ENCODE assay signal across 21 cellular contexts in the genomic region with DNA sequence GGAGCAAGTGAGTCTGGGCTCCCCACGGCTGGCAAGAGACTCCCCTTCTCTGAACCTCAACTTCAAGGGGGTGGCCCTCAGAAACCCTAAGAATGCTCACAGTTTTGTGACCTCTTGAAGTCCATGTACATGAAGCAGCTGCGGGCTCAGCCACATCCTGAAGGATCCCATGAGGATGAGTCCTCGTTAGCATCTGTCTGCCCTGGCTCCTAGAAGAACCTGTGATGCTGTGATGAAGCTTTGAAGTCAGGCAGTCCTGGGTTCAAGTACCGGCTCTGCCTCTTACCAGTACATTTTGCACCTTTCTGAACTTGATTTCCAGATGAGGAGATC. TPM values are rescaled to one million over a fixed set of nuclear protein-coding genes. Genes with fewer than 3 reads are reported as not detected.
A peak's percentile ranks its signal among the peaks of the same experiment; 100 is the strongest.
DNase-seq lines count a peak whose midpoint lies in the region; ATAC-seq, FAIRE-seq and TF ChIP-seq lines count a peak whose summit lies in the region.
"Had no signal": no experiment of that assay in that cellular context is flagged by ENCODE, and none has a peak within 500 bp of the region (broad histone marks: within the 10 kb centered on the region; RNA-seq: fewer than 3 reads in every experiment).

No MANE protein-coding gene starts in this region.

- peak overlapping the region; percentile 90 to 98 for H3K27ac ChIP-seq in A549
- H3K27ac ChIP-seq in Karpas-422 (ENCODE audit: low read length), result no peak overlapping the region
- peak overlapping the region; percentile 30 for H3K27ac ChIP-seq in duodenal mucosa (ENCODE audit: low read depth, low read length)
- no peak overlapping the region for H3K27ac ChIP-seq in caudate nucleus (ENCODE audit: low read depth, low read length)
- H3K27ac ChIP-seq: sigmoid colon had no signal

- H3K4me2 ChIP-seq in A549, result no peak overlapping the region
- H3K4me2 ChIP-seq in Karpas-422 (ENCODE audit: low read depth, low read length, poor library complexity, severe bottlenecking), result peak overlapping the region; percentile 56

- H3K9me3 ChIP-seq in A549 (no peaks in the 10 kb centered on the region), Karpas-422 (ENCODE audit: low read length) (no peaks in the 10 kb centered on the region), duodenal mucosa (ENCODE audit: control insufficient read depth in 1 of 2, low read length in 2 of 2) (no peaks in the 10 kb centered on the region)
- H3K9me3 ChIP-seq: mucosa of descending colon, sigmoid colon had no signal

- TF ChIP-seq POLR2A in A549 (IDR thresholded peaks at IDR 0.05; ENCODE audit: low read length), result no peak

- H2AFZ ChIP-seq in Karpas-422 (ENCODE audit: low read length), result peak overlapping the region; percentile 84

- no peaks in the 10 kb centered on the region for H3K9me2 ChIP-seq in Karpas-422 (replicated peaks; ENCODE audit: insufficient read depth, low read length)

- H3K27me3 Mint-ChIP-seq in neural crest cell (ENCODE audit: low read depth), result no peaks in the 10 kb centered on the region
- H3K27me3 Mint-ChIP-seq: CD4-positive, alpha-beta T cell had no signal

- DNase-seq in A549 (ENCODE audit: low read depth in 1 of 2, low spot score in 1 of 2), result no peak
- DNase-seq in Karpas-422, result no peak
- no peak for DNase-seq in neural crest cell (ENCODE audit: low read depth, low spot score)
- DNase-seq in ACHN, result no peak
- no peak for DNase-seq in caudate nucleus (lab: John Stamatoyannopoulos, UW)
- DNase-seq: activated CD4-positive, alpha-beta memory T cell treated with anti-CD3 and anti-CD28 coated beads, Interleukin-2, amount 10 ng/mL, durations not matched to agents 7 days and 5 days; activated naive CD4-positive, alpha-beta T cell; CD4-positive, alpha-beta T cell; DMS79 treated with DMSO at 0.1 percent for 48 hours; effector memory CD4-positive, alpha-beta T cell; NCI-H526; sigmoid colon; stimulated activated CD4-positive, alpha-beta T cell treated with anti-CD3 and anti-CD28 coated beads, Interleukin-1b, Interleukin-23, amount 100 ng/mL, for 48 hours; stimulated activated naive CD4-positive, alpha-beta T cell treated with Interleukin-2 at 50 U/mL for 16 hours had no signal

- no peaks in the 10 kb centered on the region for H3K36me3 Mint-ChIP-seq in neural crest cell (ENCODE audit: low read depth)
- H3K36me3 Mint-ChIP-seq: WTC11 had no signal

- H3K4me1 Mint-ChIP-seq in neural crest cell, result peaks cover 46% of the 10 kb centered on the region
- H3K4me1 Mint-ChIP-seq: activated CD4-positive, alpha-beta memory T cell treated with anti-CD3 and anti-CD28 coated beads, Interleukin-2, amount 10 ng/mL, durations not matched to agents 7 days and 5 days; central memory CD8-positive, alpha-beta T cell had no signal

- no peak overlapping the region for H3K4me3 Mint-ChIP-seq in neural crest cell
- H3K4me3 Mint-ChIP-seq: activated CD4-positive, alpha-beta memory T cell treated with anti-CD3 and anti-CD28 coated beads, Interleukin-2, amount 10 ng/mL, durations not matched to agents 7 days and 5 days; CD4-positive, alpha-beta T cell; central memory CD8-positive, alpha-beta T cell; T-helper 2 cell treated with Interferon-gamma antibody and Interleukin-4, amounts not matched to agents 5 μg/mL and 100 μg/mL, for 36 hours; WTC11 had no signal

- WGBS in A549 (ENCODE audit: missing lambda C conversion rate), result 95% methylated on average over 4 of the region's 4 CpGs

- no peaks in the 10 kb centered on the region for H4K20me1 ChIP-seq in Karpas-422 (ENCODE audit: insufficient read depth, low read depth, low read length)

- no peak for TF ChIP-seq RAD21 in A549 (conservative IDR thresholded peaks at IDR 0.05 in 1 of 2, IDR thresholded peaks at IDR 0.05 in 1 of 2)

- POLR2A ChIA-PET in A549 (lab: Yijun Ruan, JAX), result interaction anchor here (0.7 kb wide), 1 partner anchor 37 kb away, joined by 3 read pairs; no protein-coding TSS in a partner anchor

- CTCF ChIA-PET in A549 (lab: Yijun Ruan, JAX), result interaction anchor here (0.7 to 12.5 kb wide), 7 partner anchors 17 to 81 kb away, joined by 3 to 115 read pairs (median 3); partner anchors contain the start of gene SDC1

- ATAC-seq in A549 (no peak), HG03045 (IDR thresholded peaks at IDR 0.05; ENCODE audit: unreplicated experiment) (no peak), HG02759 (IDR thresholded peaks at IDR 0.05; ENCODE audit: unreplicated experiment) (no peak)

- H3K4me1 ChIP-seq in A549, result peaks cover 65% of the 10 kb centered on the region
- peaks cover 22% of the 10 kb centered on the region for H3K4me1 ChIP-seq in Karpas-422 (ENCODE audit: low read length)
- peaks cover 42 to 45% of the 10 kb centered on the region in 2 donors for H3K4me1 ChIP-seq in duodenal mucosa (ENCODE audit: control insufficient read depth in 1 of 2, insufficient read depth in 2 of 2, low read length in 2 of 2)

- FAIRE-seq in A549 (lab: Jason Lieb, UNC), result no peak

- TF ChIP-seq CTCF in A549 (IDR thresholded peaks at IDR 0.05) (no peak), neural crest cell (conservative IDR thresholded peaks at IDR 0.05) (no peak)

- H3K27me3 ChIP-seq in Karpas-422 (ENCODE audit: low read length) (no peaks in the 10 kb centered on the region), duodenal mucosa (ENCODE audit: control insufficient read depth in 1 of 2, insufficient read depth in 2 of 2, low read length in 2 of 2) (no peaks in the 10 kb centered on the region)
- H3K27me3 ChIP-seq: sigmoid colon had no signal

- in situ Hi-C loops in ACHN (cut with HindIII; ENCODE audit: low pct_ligation_motif_present, low pct_unique_long_range_greater_than_20kb, low sequenced_read_pairs), result no loop called here

- no peak for TF ChIP-seq EP300 in A549 (IDR thresholded peaks at IDR 0.05)

- H3K4me3 ChIP-seq in A549, result no peak overlapping the region
- H3K4me3 ChIP-seq in Karpas-422 (ENCODE audit: low read length), result peak overlapping the region; percentile 43; the same call in 1 of the 2 replicates
- peak overlapping the region; percentile 46 to 64 for H3K4me3 ChIP-seq in duodenal mucosa (ENCODE audit: low read depth in 1 of 2, low read length in 2 of 2)
- H3K4me3 ChIP-seq: mucosa of descending colon, sigmoid colon had no signal

- peak overlapping the region; percentile 43 for H3K27ac Mint-ChIP-seq in neural crest cell (ENCODE audit: unreplicated experiment)
- H3K27ac Mint-ChIP-seq: activated CD4-positive, alpha-beta memory T cell treated with anti-CD3 and anti-CD28 coated beads, Interleukin-2, amount 10 ng/mL, durations not matched to agents 7 days and 5 days; CD4-positive, alpha-beta T cell; T-helper 2 cell treated with Interferon-gamma antibody and Interleukin-4, amounts not matched to agents 5 μg/mL and 100 μg/mL, for 36 hours; WTC11 had no signal

- H3K9ac ChIP-seq in Karpas-422 (ENCODE audit: low read length) (peak overlapping the region; percentile 53), duodenal mucosa (ENCODE audit: low read depth in 1 of 2, low read length in 2 of 2) (peak overlapping the region in 1 of 2 donors; percentile 19)

- no peaks in the 10 kb centered on the region for H3K9me3 Mint-ChIP-seq in neural crest cell
- H3K9me3 Mint-ChIP-seq: activated CD4-positive, alpha-beta memory T cell treated with anti-CD3 and anti-CD28 coated beads, Interleukin-2, amount 10 ng/mL, durations not matched to agents 7 days and 5 days; CD4-positive, alpha-beta T cell; central memory CD8-positive, alpha-beta T cell; T-helper 2 cell treated with Interferon-gamma antibody and Interleukin-4, amounts not matched to agents 5 μg/mL and 100 μg/mL, for 36 hours; WTC11 had no signal

- no peaks in the 10 kb centered on the region for H3K36me3 ChIP-seq in Karpas-422 (ENCODE audit: insufficient read depth, low read length)
- no peaks in the 10 kb centered on the region for H3K36me3 ChIP-seq in duodenal mucosa (ENCODE audit: control insufficient read depth in 1 of 2, insufficient read depth in 2 of 2, low read length in 2 of 2)
- H3K36me3 ChIP-seq: sigmoid colon had no signal

- no peaks in the 10 kb centered on the region for H3K79me2 ChIP-seq in Karpas-422 (ENCODE audit: low read length)

TF ChIP-seq in A549, 52 proteins besides CTCF, POLR2A, EP300 and RAD21:
- no peak for TF ChIP-seq GATA3 (IDR thresholded peaks at IDR 0.05; ENCODE audit: borderline replicate concordance)
- TF ChIP-seq, protein P1, sequence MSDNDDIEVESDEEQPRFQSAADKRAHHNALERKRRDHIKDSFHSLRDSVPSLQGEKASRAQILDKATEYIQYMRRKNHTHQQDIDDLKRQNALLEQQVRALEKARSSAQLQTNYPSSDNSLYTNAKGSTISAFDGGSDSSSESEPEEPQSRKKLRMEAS (IDR thresholded peaks at IDR 0.05), result 0 out of 2 replicates have a peak, but pooled peaks have one; percentile 6

RNA-seq across cellular contexts. Expression of gene SDC1, which starts 38.1 kb away (rescaled TPM):
- polyA plus RNA-seq in A549 (2011; rRNA removed) (97.1 and 116 TPM in 2 replicates), A549 (2017; fragmentation: RNase III; extraction: RNeasy Plus Mini Kit Qiagen cat#74134 plus additional on column Dnase treatment) (157 to 171 TPM (median 166 TPM) in 3 replicates)
- 123 and 215 TPM in 2 replicates for polyA plus RNA-seq in A549 (2012; cell fraction: cytosol; rRNA removed)
- 279 and 455 TPM in 2 replicates for polyA plus RNA-seq in A549 (2012; cell fraction: nucleus; rRNA removed)
- polyA minus RNA-seq in A549 (2011; rRNA and poly(A)+ RNA removed), result 92.8 and 113 TPM in 2 replicates
- total RNA-seq in Karpas-422 (2014; rRNA removed; shearing (Covaris generic); ENCODE audit: low replicate concordance), result 11.5 and 25.1 TPM in 2 replicates
- total RNA-seq in neural crest cell, result 81.0 and 85.4 TPM in 2 replicates
- total RNA-seq: CD4-positive, alpha-beta T cell had no signal

Comparison
In these comparisons a context has a peak if more than half of its experiments do, and no peak if none do; other contexts are left out.
1. H3K27ac ChIP-seq: peak in A549 (2 of 2) and duodenal mucosa (single experiment); none in Karpas-422 (single experiment) and caudate nucleus (single experiment).